Comparison of ENCODE assay signal across 8 cellular contexts in genomic region chr9:97921959-97922905, GRCh38. TPM values are rescaled to one million over a fixed set of nuclear protein-coding genes. Genes with fewer than 3 reads are reported as not detected.
A peak's percentile ranks its signal among the peaks of the same experiment; 100 is the strongest.
DNase-seq lines count a peak whose midpoint lies in the region; ATAC-seq and TF ChIP-seq lines count a peak whose summit lies in the region.

TSS of gene TRMO (minus strand) at chr9:97922500. CDS start at chr9:97922493, 7 bp downstream.

- H3K36me3 Mint-ChIP-seq in effector memory CD8-positive, alpha-beta T cell (ENCODE audit: insufficient read depth), result peaks cover 35% of the 10 kb centered on the region
- peaks cover 13% of the 10 kb centered on the region for H3K36me3 Mint-ChIP-seq in memory B cell

- no peaks in the 10 kb centered on the region for H3K9me3 Mint-ChIP-seq in effector memory CD8-positive, alpha-beta T cell
- H3K9me3 Mint-ChIP-seq in memory B cell, result no peaks in the 10 kb centered on the region

- ATAC-seq in effector memory CD8-positive, alpha-beta T cell (replicated peaks), result peak; percentile 76
- peak; percentile 76 for ATAC-seq in memory B cell (ENCODE audit: low read depth)

- peaks cover 29 to 47% of the 10 kb centered on the region in 2 donors for H3K4me1 Mint-ChIP-seq in effector memory CD8-positive, alpha-beta T cell (ENCODE audit: low read depth in 2 of 2)
- peaks cover 30% of the 10 kb centered on the region for H3K4me1 Mint-ChIP-seq in memory B cell

- CTCF ChIA-PET in activated CD8-positive, alpha-beta memory T cell treated with anti-CD3 and anti-CD28 coated beads for 36 hours (lab: Charles Lee), result interaction anchor here (0.6 to 5.6 kb wide), 20 partner anchors 13 to 334 kb away, joined by 3 to 55 read pairs (median 6); partner anchors contain the start of genes ANP32B, NCBP1, TBC1D2 and TSTD2

- H3K4me3 Mint-ChIP-seq in effector memory CD8-positive, alpha-beta T cell, result peak within 1 kb of the TSS; percentile 75 to 90
- peak within 1 kb of the TSS; percentile 85 for H3K4me3 Mint-ChIP-seq in memory B cell

- no peaks in the 10 kb centered on the region for H3K27me3 Mint-ChIP-seq in effector memory CD8-positive, alpha-beta T cell
- H3K27me3 Mint-ChIP-seq in memory B cell, result peaks cover 2% of the 10 kb centered on the region

- peak within 1 kb of the TSS; percentile 98 to 100 for H3K27ac Mint-ChIP-seq in effector memory CD8-positive, alpha-beta T cell
- H3K27ac Mint-ChIP-seq in memory B cell, result peak within 1 kb of the TSS; percentile 99

- POLR2A ChIA-PET in activated CD8-positive, alpha-beta memory T cell treated with anti-CD3 and anti-CD28 coated beads for 36 hours (lab: Charles Lee), result interaction anchor here (0.6 to 4.1 kb wide), 18 partner anchors 9 to 335 kb away, joined by 3 to 65 read pairs (median 4); partner anchors contain the start of genes ANP32B, NANS and TRIM14

- DNase-seq in COR-L47 (lab: John Stamatoyannopoulos, UW) (peak; percentile 97), GM20000 (ENCODE audit: low spot score) (peak; percentile 89), HT-29 (ENCODE audit: low spot score) (peak; percentile 97), memory B cell (ENCODE audit: low spot score in 2 of 2) (peak; percentile 98 to 99)
- peak; percentile 95 for DNase-seq in NK-92 treated with Interleukin-12 subunit alpha and Interleukin-12 subunit beta, amount 100 ng/mL, for 24 hours (lab: John Stamatoyannopoulos, UW)
- peak; percentile 96 for DNase-seq in effector memory CD8-positive, alpha-beta T cell
- DNase-seq in stimulated activated CD8-positive, alpha-beta memory T cell treated with anti-CD3 and anti-CD28 coated beads, Interleukin-12 subunit alpha, Interleukin-12 subunit beta, amount 100 ng/mL, for 24 hours (ENCODE audit: extremely low read depth), result peak; percentile 97

- peak; percentile 73 for TF ChIP-seq CTCF in GM20000 (IDR thresholded peaks at IDR 0.05; ENCODE audit: extremely low read depth, missing control alignments)

RNA-seq across cellular contexts. Expression of gene TRMO, which starts in this region (rescaled TPM):
- total RNA-seq in HT-29 (2014; rRNA removed; shearing (Covaris generic)), result 16.1 and 25.3 TPM in 2 replicates
- total RNA-seq in activated CD8-positive, alpha-beta memory T cell treated with anti-CD3 and anti-CD28 coated beads for 36 hours, result 10 to 100 TPM; 13.1 to 14.1 TPM

Comparison
In these comparisons a context has a peak if more than half of its experiments do, and no peak if none do; other contexts are left out.
1. Peak in every context shown above with its lines: DNase-seq and ATAC-seq.